In genomic region chrX:152898442-152898841, GRCh38 we compare ENCODE assay signal across 1 cellular context.
TF ChIP-seq lines count a peak whose summit lies in the region.

No MANE protein-coding gene starts in this region.

TF ChIP-seq in HCT116, 20 proteins besides CTCF, POLR2A, EP300 and RAD21 (continued from another document):
- TF ChIP-seq ZBTB33 (IDR thresholded peaks at IDR 0.05; ENCODE audit: extremely low read depth, insufficient replicate concordance, low read length) (no peak), YY1 (IDR thresholded peaks at IDR 0.05; ENCODE audit: extremely low read depth, insufficient replicate concordance, low read depth, low read length) (no peak), SP1 (IDR thresholded peaks at IDR 0.05; ENCODE audit: low read depth) (no peak), TCF7L2 (IDR thresholded peaks at IDR 0.05; ENCODE audit: borderline replicate concordance, extremely low read depth, insufficient read depth, insufficient read length) (no peak)
